8 cellular contexts compared by ENCODE assay signal in genomic region chr5:151038292-151038745, GRCh38. TPM values are rescaled to one million over a fixed set of nuclear protein-coding genes. Genes with fewer than 3 reads are reported as not detected.
DNase-seq lines count a peak whose midpoint lies in the region; ATAC-seq and TF ChIP-seq lines count a peak whose summit lies in the region.
"Had no signal": no experiment of that assay in that cellular context is flagged by ENCODE, and none has a peak within 500 bp of the region (broad histone marks: within the 10 kb centered on the region; RNA-seq: fewer than 3 reads in every experiment).

No MANE protein-coding gene starts in this region.

- TF ChIP-seq CTCF in colonic mucosa (IDR thresholded peaks at IDR 0.05) (no peak), suprapubic skin (IDR thresholded peaks at IDR 0.05) (no peak)

- H3K4me3 ChIP-seq in SJSA1 = no peak overlapping the region
- no peak overlapping the region for H3K4me3 ChIP-seq in colonic mucosa
- H3K4me3 ChIP-seq in mucosa of rectum (ENCODE audit: low read length in 2 of 2) = no peak overlapping the region
- H3K4me3 ChIP-seq in suprapubic skin = no peak overlapping the region

- H3K9me3 ChIP-seq in SJSA1 (replicated peaks) (no peaks in the 10 kb centered on the region), colonic mucosa (no peaks in the 10 kb centered on the region), mucosa of rectum (ENCODE audit: control insufficient read depth in 2 of 2, low read length in 2 of 2) (no peaks in the 10 kb centered on the region), suprapubic skin (no peaks in the 10 kb centered on the region)

- no peak for ATAC-seq in GM18868 (IDR thresholded peaks at IDR 0.05; ENCODE audit: unreplicated experiment)

- intact Hi-C loops in colonic mucosa (cut with DNase I) = no loop called here

- DNase-seq in SJSA1 (ENCODE audit: low read depth in 1 of 2, low spot score in 2 of 2) (no peak), colonic mucosa (no peak), suprapubic skin (ENCODE audit: low spot score in 2 of 2) (no peak), RKO (ENCODE audit: low spot score) (no peak), activated gamma-delta T cell (lab: John Stamatoyannopoulos, UW) (no peak)
- DNase-seq: activated naive CD4-positive, alpha-beta T cell treated with anti-CD3 and anti-CD28 coated beads, Interleukin-2, amount 10 ng/mL, durations not matched to agents 7 days and 5 days had no signal

- no peak overlapping the region for H3K9ac ChIP-seq in colonic mucosa (ENCODE audit: low read depth in 2 of 2, low read length in 2 of 2)
- no peak overlapping the region for H3K9ac ChIP-seq in mucosa of rectum (ENCODE audit: low read depth in 1 of 2, low read length in 2 of 2)

- no peaks in the 10 kb centered on the region for H3K27me3 ChIP-seq in SJSA1 (replicated peaks)
- H3K27me3 ChIP-seq in colonic mucosa = no peaks in the 10 kb centered on the region
- no peaks in the 10 kb centered on the region for H3K27me3 ChIP-seq in mucosa of rectum (ENCODE audit: control insufficient read depth in 2 of 2, insufficient read depth in 2 of 2, low read length in 2 of 2)
- no peaks in the 10 kb centered on the region for H3K27me3 ChIP-seq in suprapubic skin

- H3K27ac ChIP-seq in SJSA1 (peak overlapping the region; percentile 17; the same call in 1 of the 2 replicates), colonic mucosa (peak overlapping the region; percentile 49), mucosa of rectum (ENCODE audit: low read depth in 2 of 2, low read length in 2 of 2) (peak overlapping the region; percentile 42 to 56), suprapubic skin (peak overlapping the region; percentile 82)

- peaks cover 32% of the 10 kb centered on the region for H3K4me1 ChIP-seq in SJSA1 (replicated peaks)
- no peaks in the 10 kb centered on the region for H3K4me1 ChIP-seq in colonic mucosa
- peaks cover 0 to 10% of the 10 kb centered on the region in 2 donors for H3K4me1 ChIP-seq in mucosa of rectum (ENCODE audit: control insufficient read depth in 2 of 2, insufficient read depth in 2 of 2, low read length in 2 of 2)
- H3K4me1 ChIP-seq in suprapubic skin = peaks cover 39% of the 10 kb centered on the region

- 54% methylated on average over 8 of the region's 10 CpGs for WGBS in suprapubic skin

- no peak for TF ChIP-seq EP300 in suprapubic skin (IDR thresholded peaks at IDR 0.05)

- H3K36me3 ChIP-seq in SJSA1 = peaks cover 96% of the 10 kb centered on the region
- H3K36me3 ChIP-seq in colonic mucosa = peaks cover 45% of the 10 kb centered on the region
- peaks cover 92 to 96% of the 10 kb centered on the region in 2 donors for H3K36me3 ChIP-seq in mucosa of rectum (ENCODE audit: control insufficient read depth in 2 of 2, insufficient read depth in 2 of 2, low read length in 2 of 2)
- H3K36me3 ChIP-seq in suprapubic skin = peaks cover 98% of the 10 kb centered on the region

- no peak for TF ChIP-seq POLR2A in suprapubic skin (IDR thresholded peaks at IDR 0.05)

RNA-seq across cellular contexts. Expression of gene GPX3, which starts 17.9 kb away (rescaled TPM):
- total RNA-seq in SJSA1 (2014; rRNA removed; shearing (Covaris generic)) = 10.5 and 12.2 TPM in 2 replicates
- 10 to 100 TPM; 30.2 to 60.5 TPM for total RNA-seq in colonic mucosa
- 100 to 1,000 TPM; 242 to 601 (median 378) TPM for total RNA-seq in suprapubic skin

RNA-seq across cellular contexts. Expression of gene TNIP1, which starts 42.5 kb away (rescaled TPM):
- 263 and 296 TPM in 2 replicates for total RNA-seq in SJSA1 (2014; rRNA removed; shearing (Covaris generic))
- total RNA-seq in colonic mucosa = 100 to 1,000 TPM; 153 to 220 TPM
- 10 to 100 TPM; 47.5 to 94.7 (median 70.9) TPM for total RNA-seq in suprapubic skin

Comparison
In these comparisons a context has a peak if more than half of its experiments do, and no peak if none do; other contexts are left out.
1. H3K27ac ChIP-seq: peak in every context shown above with its lines; median percentile 82 in suprapubic skin; 49 in colonic mucosa; 49 in mucosa of rectum; 17 in SJSA1.